In genomic region chr19:47280183-47280797, GRCh38 we compare ENCODE assay signal across 8 cellular contexts. TPM values are rescaled to one million over a fixed set of nuclear protein-coding genes. Genes with fewer than 3 reads are reported as not detected.
DNase-seq lines count a peak whose midpoint lies in the region; ATAC-seq and TF ChIP-seq lines count a peak whose summit lies in the region.

No MANE protein-coding gene starts in this region.

- H3K4me3 ChIP-seq in CD8-positive, alpha-beta T cell (ENCODE audit: low read depth, low read length), result no peak overlapping the region
- H3K4me3 ChIP-seq in Loucy (ENCODE audit: low read length, poor library complexity, severe bottlenecking), result no peak overlapping the region

- no peaks in the 10 kb centered on the region for H3K27me3 Mint-ChIP-seq in CD8-positive, alpha-beta T cell (ENCODE audit: low read depth)

- no peak overlapping the region for H3K27ac ChIP-seq in CD8-positive, alpha-beta T cell (ENCODE audit: low read depth, low read length)

- no peak overlapping the region for H2AFZ ChIP-seq in Loucy (ENCODE audit: low read length)

- no peaks in the 10 kb centered on the region for H3F3A ChIP-seq in Loucy (ENCODE audit: low read depth)

- no peak overlapping the region for H3K9ac ChIP-seq in Loucy (ENCODE audit: low read depth, low read length, poor library complexity, severe bottlenecking)

- CTCF ChIA-PET in CD8-positive, alpha-beta T cell (lab: Charles Lee), result interaction anchor here (1.2 to 1.5 kb wide), 2 partner anchors 112 to 143 kb away, joined by 4 read pairs; no protein-coding TSS in a partner anchor

- peaks cover 6% of the 10 kb centered on the region for H3K4me1 ChIP-seq in CD8-positive, alpha-beta T cell (ENCODE audit: insufficient read depth, low read length)
- H3K4me1 ChIP-seq in Loucy (ENCODE audit: insufficient read depth, low read length, poor library complexity, severe bottlenecking), result no peaks in the 10 kb centered on the region

- H3K9me3 Mint-ChIP-seq in CD8-positive, alpha-beta T cell, result no peaks in the 10 kb centered on the region

- peaks cover 4% of the 10 kb centered on the region; the same call in 1 of the 2 replicates for H3K79me2 ChIP-seq in Loucy (ENCODE audit: insufficient read depth, low read length)

- peaks cover 5% of the 10 kb centered on the region for H4K20me1 ChIP-seq in Loucy (ENCODE audit: insufficient read depth, low read length, poor library complexity, severe bottlenecking)

- peaks cover 10% of the 10 kb centered on the region for H3K4me1 Mint-ChIP-seq in CD8-positive, alpha-beta T cell (ENCODE audit: low read depth)

- no peaks in the 10 kb centered on the region for H3K27me3 ChIP-seq in CD8-positive, alpha-beta T cell (ENCODE audit: insufficient read depth, low read length)
- H3K27me3 ChIP-seq in Loucy (ENCODE audit: insufficient read depth, low read length, poor library complexity, severe bottlenecking), result no peaks in the 10 kb centered on the region

- peak in 5 of 7 experiments; percentile 27 to 57 (median 50) for DNase-seq in CD8-positive, alpha-beta T cell
- DNase-seq in activated T-cell treated with anti-CD3 and anti-CD28 coated beads for 48 hours (ENCODE audit: low read depth) (peak; percentile 55), islet precursor cell (peak; percentile 81), NOMO-1 treated with dmso at 0.1 percent for 144 hours (lab: John Stamatoyannopoulos, UW; ENCODE audit: unreplicated experiment) (no peak), NCI-H446 treated with DMSO at 0.1 percent for 48 hours (lab: John Stamatoyannopoulos, UW) (no peak), NK-92 (lab: John Stamatoyannopoulos, UW; ENCODE audit: unreplicated experiment) (no peak)
- DNase-seq in stimulated activated naive CD8-positive, alpha-beta T cell treated with anti-CD3 and anti-CD28 coated beads, Interleukin-15, Interleukin-2, amounts not matched to agents 100 U/mL and 50 U/mL, for 24 hours, result peak; percentile 76

- intact Hi-C loops in CD8-positive, alpha-beta T cell (cut with DNase I, micrococcal nuclease), result no loop called here

- TF ChIP-seq CTCF in CD8-positive, alpha-beta T cell (IDR thresholded peaks at IDR 0.05), result peak; percentile 23
- peak; percentile 57 for TF ChIP-seq CTCF in Loucy (conservative IDR thresholded peaks at IDR 0.05; ENCODE audit: low read length)

- H3K4me2 ChIP-seq in Loucy (ENCODE audit: low read depth, low read length, poor library complexity, severe bottlenecking), result no peak overlapping the region

- POLR2A ChIA-PET in CD8-positive, alpha-beta T cell (lab: Charles Lee), result no interaction called here

- no peaks in the 10 kb centered on the region for H3K36me3 Mint-ChIP-seq in CD8-positive, alpha-beta T cell

- H3K36me3 ChIP-seq in CD8-positive, alpha-beta T cell (ENCODE audit: insufficient read depth, low read length), result no peaks in the 10 kb centered on the region
- no peaks in the 10 kb centered on the region for H3K36me3 ChIP-seq in Loucy (ENCODE audit: insufficient read depth, low read length)

- H3K9me3 ChIP-seq in CD8-positive, alpha-beta T cell (ENCODE audit: low read length), result no peaks in the 10 kb centered on the region
- no peaks in the 10 kb centered on the region for H3K9me3 ChIP-seq in Loucy (ENCODE audit: insufficient read depth, low read depth, low read length)

- peak; percentile 66 for ATAC-seq in CD8-positive, alpha-beta T cell
- ATAC-seq in stimulated activated naive CD8-positive, alpha-beta T cell treated with anti-CD3 and anti-CD28 coated beads, Interleukin-15, Interleukin-2, amounts not matched to agents 100 U/mL and 50 U/mL, for 24 hours, result peak; percentile 47

- no peak overlapping the region for H3K4me3 Mint-ChIP-seq in CD8-positive, alpha-beta T cell

- H3K27ac Mint-ChIP-seq in CD8-positive, alpha-beta T cell, result no peak overlapping the region

- no peaks in the 10 kb centered on the region for H3K9me2 ChIP-seq in Loucy (replicated peaks; ENCODE audit: low read depth, low read length)

RNA-seq across cellular contexts. Expression of gene INAFM1, which starts 5.6 kb away (rescaled TPM):
- 10 to 100 TPM; 12.4 to 14.7 TPM for total RNA-seq in CD8-positive, alpha-beta T cell

RNA-seq across cellular contexts. Expression of gene CCDC9, which starts 24.0 kb away (rescaled TPM):
- total RNA-seq in CD8-positive, alpha-beta T cell, result 10 to 100 TPM; 53.7 to 59.0 TPM

RNA-seq across cellular contexts. Expression of gene C5AR1, which starts 29.4 kb away (rescaled TPM):
- 1 to 10 TPM; 1.4 to 2.9 TPM for total RNA-seq in CD8-positive, alpha-beta T cell

RNA-seq across cellular contexts. Expression of gene BBC3, which starts 49.3 kb away (rescaled TPM):
- total RNA-seq in CD8-positive, alpha-beta T cell, result 10 to 100 TPM; 29.3 to 30.2 TPM

RNA-seq across cellular contexts. Expression of gene C5AR2, which starts 51.7 kb away (rescaled TPM):
- not detected for total RNA-seq in CD8-positive, alpha-beta T cell

Comparison
In these comparisons a context has a peak if more than half of its experiments do, and no peak if none do; other contexts are left out.
1. DNase-seq: peak in CD8-positive, alpha-beta T cell (5 of 7), activated T-cell treated with anti-CD3 and anti-CD28 coated beads for 48 hours (single experiment), islet precursor cell (single experiment) and stimulated activated naive CD8-positive, alpha-beta T cell treated with anti-CD3 and anti-CD28 coated beads, Interleukin-15, Interleukin-2, amounts not matched to agents 100 U/mL and 50 U/mL, for 24 hours (single experiment); none in NOMO-1 treated with dmso at 0.1 percent for 144 hours (single experiment), NCI-H446 treated with DMSO at 0.1 percent for 48 hours (single experiment) and NK-92 (single experiment).